8 cellular contexts compared by ENCODE assay signal in the genomic region with DNA sequence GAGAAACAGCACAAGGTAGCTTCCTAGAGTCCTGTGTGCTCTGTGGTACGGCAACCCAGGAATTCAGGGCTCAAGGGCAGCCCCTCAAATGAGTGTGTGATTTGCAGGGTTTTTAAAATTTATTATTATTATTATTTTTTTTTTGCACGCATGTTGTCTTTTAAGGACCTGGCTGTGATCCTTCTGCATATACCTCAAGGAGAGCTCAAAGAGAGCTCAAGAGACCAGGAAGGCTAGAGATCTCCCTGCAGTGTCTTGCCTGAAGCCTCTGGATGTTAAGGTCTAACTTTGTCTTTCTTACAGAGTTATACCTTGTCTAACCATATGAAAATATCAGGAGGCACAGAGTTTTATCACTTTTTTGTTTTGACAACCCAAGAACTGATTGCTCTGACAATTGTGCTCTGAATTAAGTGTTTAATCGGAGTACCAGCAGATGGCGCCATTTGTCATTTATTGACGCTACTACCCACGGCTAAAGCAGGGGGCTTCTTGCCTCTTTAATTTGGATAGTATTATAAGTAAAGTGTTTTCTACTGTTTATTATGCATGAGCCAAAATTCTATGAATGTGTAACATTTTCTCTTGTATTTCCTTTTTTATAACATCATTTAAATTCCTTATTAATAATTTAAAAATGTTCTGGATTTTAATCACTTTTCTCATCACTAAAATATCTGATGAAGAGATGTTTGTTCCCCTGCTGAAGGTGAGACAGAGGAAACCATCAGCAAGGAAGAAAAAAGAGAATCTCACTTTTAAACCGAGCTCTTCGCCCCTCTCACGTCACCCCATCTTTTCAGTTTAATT. TPM values are rescaled to one million over a fixed set of nuclear protein-coding genes. Genes with fewer than 3 reads are reported as not detected.
A peak's percentile ranks its signal among the peaks of the same experiment; 100 is the strongest.
DNase-seq lines count a peak whose midpoint lies in the region; ATAC-seq and TF ChIP-seq lines count a peak whose summit lies in the region.

No MANE protein-coding gene starts in this region.

- H3K27me3 ChIP-seq in liver (ENCODE audit: control insufficient read depth in 4 of 4, insufficient read depth in 4 of 4, low read length in 3 of 4) = peaks cover 0 to 5% (median 0%) of the 10 kb centered on the region in 4 donors

- POLR2A ChIA-PET in activated B cell treated with CpG ODN at 0.5 μM for 24 hours (lab: Charles Lee) = no interaction called here

- ATAC-seq in HG02678 (IDR thresholded peaks at IDR 0.05; ENCODE audit: unreplicated experiment) = peak; percentile 82
- peak; percentile 52 for ATAC-seq in activated B cell treated with CpG ODN at 0.5 μM for 24 hours (ENCODE audit: low read depth)
- no peak for ATAC-seq in GM21528 (IDR thresholded peaks at IDR 0.05; ENCODE audit: low FRiP score, unreplicated experiment)

- H3K27me3 Mint-ChIP-seq in activated B cell treated with CpG ODN at 0.5 μM for 24 hours = peaks cover 2% of the 10 kb centered on the region

- H3K27ac Mint-ChIP-seq in activated B cell treated with CpG ODN at 0.5 μM for 24 hours = no peak overlapping the region

- no peak overlapping the region for H3K4me3 Mint-ChIP-seq in activated B cell treated with CpG ODN at 0.5 μM for 24 hours

- no peak overlapping the region for H3K27ac ChIP-seq in liver (ENCODE audit: low read depth in 1 of 2, low read length in 2 of 2)

- H3K4me1 Mint-ChIP-seq in activated B cell treated with CpG ODN at 0.5 μM for 24 hours = no peaks in the 10 kb centered on the region

- peak; percentile 55 for DNase-seq in G401 (ENCODE audit: low spot score)
- DNase-seq in NCI-H2171 (lab: John Stamatoyannopoulos, UW) = peak; percentile 24
- DNase-seq in activated B cell treated with CpG ODN at 0.5 μM for 24 hours = no peak
- DNase-seq in cerebellum (ENCODE audit: low spot score) = peak; percentile 27
- peak; percentile 4 for DNase-seq in stimulated activated CD8-positive, alpha-beta memory T cell treated with anti-CD3 and anti-CD28 coated beads, Interleukin-12 subunit alpha, Interleukin-12 subunit beta, amount 100 ng/mL, for 4 hours (ENCODE audit: low read depth)

- intact Hi-C loops in activated B cell treated with CpG ODN at 0.5 μM for 24 hours (cut with micrococcal nuclease) = loop anchor here (1.0 to 5.0 kb wide), 8 partner anchors 33 to 1010 kb away; no protein-coding TSS in a partner anchor

- H3K9me3 Mint-ChIP-seq in activated B cell treated with CpG ODN at 0.5 μM for 24 hours = no peaks in the 10 kb centered on the region

- H3K4me1 ChIP-seq in liver (ENCODE audit: control insufficient read depth in 4 of 4, insufficient read depth in 4 of 4, low read length in 3 of 4) = no peaks in the 10 kb centered on the region

- TF ChIP-seq RAD21 in liver (IDR thresholded peaks at IDR 0.05) = peak; percentile 83 to 88

- in situ Hi-C loops in G401 (cut with HindIII; ENCODE audit: low sequenced_read_pairs) = no loop called here

- TF ChIP-seq CTCF in activated B cell treated with CpG ODN at 0.5 μM for 24 hours (IDR thresholded peaks at IDR 0.05) (peak; percentile 71), liver (IDR thresholded peaks at IDR 0.05; ENCODE audit: low read depth, low read length, missing input control) (peak; percentile 65)

- H3K9ac ChIP-seq in liver (ENCODE audit: low read depth in 1 of 2, low read length in 2 of 2) = no peak overlapping the region

- no peaks in the 10 kb centered on the region for H3K36me3 Mint-ChIP-seq in activated B cell treated with CpG ODN at 0.5 μM for 24 hours (ENCODE audit: low read depth)

- no peak overlapping the region for H3K4me3 ChIP-seq in liver (ENCODE audit: low read depth in 1 of 3, low read length in 3 of 3)

- CTCF ChIA-PET in activated B cell treated with CpG ODN at 0.5 μM for 24 hours (lab: Charles Lee) = interaction anchor here (0.7 to 5.1 kb wide), 9 partner anchors 33 to 888 kb away, joined by 3 to 77 read pairs (median 4); no protein-coding TSS in a partner anchor

- H3K36me3 ChIP-seq in liver (ENCODE audit: control insufficient read depth in 4 of 4, insufficient read depth in 3 of 4, low read depth in 1 of 4, low read length in 3 of 4) = no peaks in the 10 kb centered on the region

- H3K9me3 ChIP-seq in liver (ENCODE audit: control insufficient read depth in 4 of 4, low read length in 3 of 4) = no peaks in the 10 kb centered on the region

- 44% methylated on average over 9 of the region's 9 CpGs for WGBS in liver

TF ChIP-seq in liver, 16 proteins besides CTCF, POLR2A, EP300 and RAD21:
- TF ChIP-seq RXRA (IDR thresholded peaks at IDR 0.05) (no peak), MAX (IDR thresholded peaks at IDR 0.05) (no peak), EGR1 (IDR thresholded peaks at IDR 0.05; ENCODE audit: low read depth in 2 of 2) (no peak), YY1 (IDR thresholded peaks at IDR 0.05) (no peak), ATF3 (IDR thresholded peaks at IDR 0.05) (no peak)

RNA-seq across cellular contexts. Expression of gene LMO4, which starts 35.8 kb away (rescaled TPM):
- total RNA-seq in G401 (2014; rRNA removed; shearing (Covaris generic)) = 0.24 and 1.7 TPM in 2 replicates
- 31.2 and 37.1 TPM in 2 replicates for total RNA-seq in activated B cell treated with CpG ODN at 0.5 μM for 24 hours
- total RNA-seq in cerebellum = 47.1 TPM
- 10 to 100 TPM; 17.5 to 23.2 TPM for total RNA-seq in liver
- 10 to 100 TPM; 16.8 to 18.1 TPM for polyA plus RNA-seq in liver
